ENCODE assay signal across 13 cellular contexts in the genomic region with DNA sequence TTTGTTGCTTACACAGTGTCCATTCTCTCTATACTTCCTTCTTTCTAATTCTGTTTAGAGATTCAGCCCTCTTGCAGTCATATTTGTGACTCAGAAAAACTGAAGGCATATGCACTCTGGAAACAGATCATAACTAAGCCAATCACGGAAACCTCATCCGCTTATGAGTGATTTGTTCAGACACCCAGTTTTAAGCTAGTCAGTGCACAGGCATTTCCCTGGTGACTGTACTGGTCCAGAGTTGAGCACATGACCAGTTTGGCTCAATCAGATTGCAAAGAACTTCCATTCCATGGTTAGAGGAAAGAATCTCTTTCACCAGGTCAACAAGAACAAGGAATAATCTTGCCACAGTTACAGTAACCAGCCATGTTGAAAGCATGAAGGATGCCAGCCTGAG.
DNase-seq lines count a peak whose midpoint lies in the region; ATAC-seq, FAIRE-seq and TF ChIP-seq lines count a peak whose summit lies in the region.
"Had no signal": no experiment of that assay in that cellular context is flagged by ENCODE, and none has a peak within 500 bp of the region (broad histone marks: within the 10 kb centered on the region; RNA-seq: fewer than 3 reads in every experiment).

No MANE protein-coding gene starts in this region.

- no peak overlapping the region for H3K4me2 ChIP-seq in Karpas-422 (ENCODE audit: low read depth, low read length, poor library complexity, severe bottlenecking)

- no peak overlapping the region for H2AFZ ChIP-seq in Karpas-422 (ENCODE audit: low read length)

- H3K4me3 ChIP-seq in bronchial epithelial cell (ENCODE audit: low read depth, low read length) (no peak overlapping the region), kidney epithelial cell (ENCODE audit: low read depth, low read length) (no peak overlapping the region), Karpas-422 (ENCODE audit: low read length) (no peak overlapping the region)
- H3K4me3 ChIP-seq: left ventricle myocardium inferior had no signal

- H3K36me3 ChIP-seq in bronchial epithelial cell (ENCODE audit: control insufficient read depth, insufficient read depth, low read length) (no peaks in the 10 kb centered on the region), kidney epithelial cell (ENCODE audit: control insufficient read depth, insufficient read depth, low read length) (no peaks in the 10 kb centered on the region), Karpas-422 (ENCODE audit: insufficient read depth, low read length) (no peaks in the 10 kb centered on the region)
- H3K36me3 ChIP-seq: left ventricle myocardium inferior had no signal

- no peak overlapping the region for H3K9ac ChIP-seq in Karpas-422 (ENCODE audit: low read length)

- peak; percentile 40 for FAIRE-seq in bronchial epithelial cell (lab: Jason Lieb, UNC)

- no peaks in the 10 kb centered on the region for H3K4me1 ChIP-seq in Karpas-422 (ENCODE audit: low read length)
- H3K4me1 ChIP-seq: left ventricle myocardium inferior had no signal

- no peaks in the 10 kb centered on the region for H3K9me2 ChIP-seq in Karpas-422 (replicated peaks; ENCODE audit: insufficient read depth, low read length)

- H3K9me3 ChIP-seq in Karpas-422 (ENCODE audit: low read length) = no peaks in the 10 kb centered on the region

- no peaks in the 10 kb centered on the region for H3K79me2 ChIP-seq in Karpas-422 (ENCODE audit: low read length)

- H3K27me3 ChIP-seq in bronchial epithelial cell (ENCODE audit: control insufficient read depth, insufficient read depth, low read length) (no peaks in the 10 kb centered on the region), kidney epithelial cell (ENCODE audit: control insufficient read depth, insufficient read depth, low read length) (no peaks in the 10 kb centered on the region), Karpas-422 (ENCODE audit: low read length) (no peaks in the 10 kb centered on the region)

- no peak for ATAC-seq in HG03108 (IDR thresholded peaks at IDR 0.05; ENCODE audit: unreplicated experiment)
- ATAC-seq: stimulated activated naive CD8-positive, alpha-beta T cell treated with anti-CD3 and anti-CD28 coated beads, Interleukin-15, Interleukin-2, amounts not matched to agents 100 U/mL and 50 U/mL, for 24 hours had no signal

- H3K27ac ChIP-seq in Karpas-422 (ENCODE audit: low read length) = no peak overlapping the region
- H3K27ac ChIP-seq: left ventricle myocardium inferior had no signal

- peak; percentile 62 for DNase-seq in AG09319 (ENCODE audit: extremely low read depth, low read depth)
- DNase-seq in LHCN-M2 (ENCODE audit: low read depth) = peak; percentile 99
- DNase-seq in bronchial epithelial cell (ENCODE audit: low read depth) = peak; percentile 99
- peak; percentile 69 for DNase-seq in kidney epithelial cell (ENCODE audit: low read depth)
- no peak for DNase-seq in NCI-H2107 treated with DMSO at 0.1 percent for 48 hours (lab: John Stamatoyannopoulos, UW; ENCODE audit: unreplicated experiment)
- DNase-seq in activated CD4-positive, alpha-beta T cell treated with anti-CD3 and anti-CD28 coated beads for 48 hours = no peak
- no peak for DNase-seq in Karpas-422
- DNase-seq: CD4-positive, CD25-positive, alpha-beta regulatory T cell; GDM1; left ventricle myocardium inferior; NCI-H82; stimulated activated naive CD8-positive, alpha-beta T cell treated with anti-CD3 and anti-CD28 coated beads, Interleukin-15, Interleukin-2, amounts not matched to agents 100 U/mL and 50 U/mL, for 24 hours had no signal

- no peaks in the 10 kb centered on the region for H4K20me1 ChIP-seq in Karpas-422 (ENCODE audit: insufficient read depth, low read depth, low read length)

- TF ChIP-seq CTCF in AG09319 (IDR thresholded peaks at IDR 0.05; ENCODE audit: low read depth, low read length) (no peak), bronchial epithelial cell (IDR thresholded peaks at IDR 0.05; ENCODE audit: insufficient read depth, low read length, severe bottlenecking) (no peak), kidney epithelial cell (IDR thresholded peaks at IDR 0.05; ENCODE audit: insufficient read depth, low read length, poor library complexity, severe bottlenecking) (no peak)

Comparison
In these comparisons a context has a peak if more than half of its experiments do, and no peak if none do; other contexts are left out.
1. DNase-seq: peak in AG09319 (single experiment), LHCN-M2 (single experiment), bronchial epithelial cell (single experiment) and kidney epithelial cell (single experiment); none in NCI-H2107 treated with DMSO at 0.1 percent for 48 hours (single experiment), activated CD4-positive, alpha-beta T cell treated with anti-CD3 and anti-CD28 coated beads for 48 hours (single experiment) and Karpas-422 (single experiment).